In the genomic region with DNA sequence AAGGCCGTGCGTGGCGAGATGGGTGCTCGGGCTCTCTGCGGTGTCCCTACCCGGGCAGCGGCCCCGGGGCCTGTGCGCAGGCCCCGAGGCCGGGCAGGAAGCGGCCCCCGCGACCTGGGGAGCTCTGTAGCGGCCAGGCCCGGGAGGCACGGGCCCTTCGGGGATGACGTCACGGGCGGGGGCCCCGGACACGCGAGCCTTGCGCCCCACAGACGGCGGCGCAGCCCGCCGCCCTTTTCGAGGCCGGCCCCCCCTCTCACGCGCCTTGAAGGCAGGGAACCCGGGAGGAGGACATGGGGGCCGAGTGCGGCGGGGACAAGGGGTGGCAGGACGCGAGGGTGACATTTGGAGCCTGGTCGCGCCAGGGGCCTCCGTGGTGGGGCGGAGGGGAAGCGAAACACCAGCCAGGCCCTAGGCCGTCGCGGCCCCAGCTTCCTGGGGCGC, we compare ENCODE assay signal across 8 cellular contexts. TPM values are rescaled to one million over a fixed set of nuclear protein-coding genes. Genes with fewer than 3 reads are reported as not detected.
A peak's percentile ranks its signal among the peaks of the same experiment; 100 is the strongest.
DNase-seq lines count a peak whose midpoint lies in the region; ATAC-seq and TF ChIP-seq lines count a peak whose summit lies in the region.

No MANE protein-coding gene starts in this region.

- H3K4me2 ChIP-seq in PC-9 (peak overlapping the region; percentile 95), parathyroid adenoma (ENCODE audit: low read length) (peak overlapping the region; percentile 96)

- intact Hi-C loops in PC-9 (cut with micrococcal nuclease; ENCODE audit: unreplicated experiment), result no loop called here
- intact Hi-C loops in Right ventricle myocardium superior (cut with DNase I), result loop anchor here (5.0 kb wide), 2 partner anchors 180 to 355 kb away; partner anchors contain the start of genes ATPAF2 and GID4

- BruUV-seq in PC-9 (replicated peaks; lab: Mats Ljungman, UMichigan), result TSS peak; percentile 51

- POLR2A ChIA-PET in PC-9 (lab: Charles Lee; ENCODE audit: unreplicated experiment), result interaction anchor here (0.6 to 0.7 kb wide), 3 partner anchors 56 to 777 kb away, joined by 4 to 24 read pairs (median 8); no protein-coding TSS in a partner anchor

- H3K9me3 ChIP-seq in PC-9 (ENCODE audit: insufficient read depth, low read depth) (no peaks in the 10 kb centered on the region), parathyroid adenoma (ENCODE audit: control insufficient read depth, low read length) (no peaks in the 10 kb centered on the region)

- CTCF ChIA-PET in PC-9 (lab: Charles Lee), result interaction anchor here (0.5 to 1.0 kb wide), 7 partner anchors 8 to 237 kb away, joined by 3 to 6 read pairs (median 4); no protein-coding TSS in a partner anchor
- CTCF ChIA-PET in activated naive CD4-positive, alpha-beta T cell treated with anti-CD3 and anti-CD28 coated beads, Interleukin-2, amount 10 ng/mL, durations not matched to agents 7 days and 5 days (lab: Charles Lee), result interaction anchor here (0.6 to 2.8 kb wide), 10 partner anchors 9 to 237 kb away, joined by 3 to 13 read pairs (median 4); no protein-coding TSS in a partner anchor

- DNase-seq in HFF-Myc (ENCODE audit: extremely low read depth, low read depth) (no peak), PC-9 (peak in 1 of 2 experiments; percentile 47), Right ventricle myocardium superior (no peak), iPS-NIHi11 (ENCODE audit: low spot score) (no peak)
- peak; percentile 66 for DNase-seq in activated naive CD4-positive, alpha-beta T cell treated with anti-CD3 and anti-CD28 coated beads, Interleukin-2, amount 10 ng/mL, durations not matched to agents 7 days and 5 days

- H3K4me3 ChIP-seq in GM12875 (ENCODE audit: low read depth, low read length), result peak overlapping the region; percentile 96
- H3K4me3 ChIP-seq in HFF-Myc (replicated peaks; ENCODE audit: low read depth, low read length), result peak overlapping the region; percentile 78
- H3K4me3 ChIP-seq in PC-9, result peak overlapping the region; percentile 73
- H3K4me3 ChIP-seq in parathyroid adenoma (ENCODE audit: low read depth, low read length), result peak overlapping the region; percentile 79

- H3K27ac ChIP-seq in PC-9, result peak overlapping the region; percentile 64
- peak overlapping the region; percentile 91 for H3K27ac ChIP-seq in parathyroid adenoma

- H3K36me3 Mint-ChIP-seq in activated naive CD4-positive, alpha-beta T cell treated with anti-CD3 and anti-CD28 coated beads, Interleukin-2, amount 10 ng/mL, durations not matched to agents 7 days and 5 days, result peaks cover 5% of the 10 kb centered on the region

- H3K27ac Mint-ChIP-seq in activated naive CD4-positive, alpha-beta T cell treated with anti-CD3 and anti-CD28 coated beads, Interleukin-2, amount 10 ng/mL, durations not matched to agents 7 days and 5 days, result peak overlapping the region; percentile 85

- TF ChIP-seq CTCF in GM12875 (IDR thresholded peaks at IDR 0.05; ENCODE audit: borderline replicate concordance, insufficient read depth, low read depth, low read length) (no peak), HFF-Myc (IDR thresholded peaks at IDR 0.05; ENCODE audit: low read depth, low read length, missing control alignments) (no peak), PC-9 (conservative IDR thresholded peaks at IDR 0.05) (no peak), parathyroid adenoma (IDR thresholded peaks at IDR 0.05) (no peak)

- H3K27me3 ChIP-seq in PC-9 (ENCODE audit: insufficient read depth, low read depth) (no peaks in the 10 kb centered on the region), parathyroid adenoma (ENCODE audit: control insufficient read depth, insufficient read depth, low read length) (no peaks in the 10 kb centered on the region)

- H4K20me1 ChIP-seq in PC-9 (ENCODE audit: insufficient read depth), result no peaks in the 10 kb centered on the region

- peaks cover 24% of the 10 kb centered on the region for H3K27me3 Mint-ChIP-seq in activated naive CD4-positive, alpha-beta T cell treated with anti-CD3 and anti-CD28 coated beads, Interleukin-2, amount 10 ng/mL, durations not matched to agents 7 days and 5 days

- H3K4me1 Mint-ChIP-seq in activated naive CD4-positive, alpha-beta T cell treated with anti-CD3 and anti-CD28 coated beads, Interleukin-2, amount 10 ng/mL, durations not matched to agents 7 days and 5 days, result peaks cover 33% of the 10 kb centered on the region

- H3K36me3 ChIP-seq in PC-9 (ENCODE audit: low read depth) (no peaks in the 10 kb centered on the region), parathyroid adenoma (ENCODE audit: control insufficient read depth, insufficient read depth, low read length) (no peaks in the 10 kb centered on the region)

- peaks cover 39% of the 10 kb centered on the region for H3F3A ChIP-seq in PC-9 (ENCODE audit: insufficient read depth, low read depth)

- peak overlapping the region; percentile 88 for H3K4me3 Mint-ChIP-seq in activated naive CD4-positive, alpha-beta T cell treated with anti-CD3 and anti-CD28 coated beads, Interleukin-2, amount 10 ng/mL, durations not matched to agents 7 days and 5 days

- ATAC-seq in Right ventricle myocardium superior (ENCODE audit: poor library complexity) (peak; percentile 63), GM18870 (IDR thresholded peaks at IDR 0.05; ENCODE audit: unreplicated experiment) (no peak)

- H3K4me1 ChIP-seq in PC-9 (replicated peaks; ENCODE audit: insufficient read depth) (peaks cover 48% of the 10 kb centered on the region), parathyroid adenoma (peaks cover 35% of the 10 kb centered on the region)

- peak overlapping the region; percentile 70 for H3K9ac ChIP-seq in parathyroid adenoma

- H2AFZ ChIP-seq in PC-9, result peak overlapping the region; percentile 81
- peak overlapping the region; percentile 67 for H2AFZ ChIP-seq in parathyroid adenoma

- H3K9me2 ChIP-seq in PC-9 (ENCODE audit: insufficient read depth), result no peaks in the 10 kb centered on the region

- H3K79me2 ChIP-seq in PC-9 (ENCODE audit: low read depth) (peaks cover 54% of the 10 kb centered on the region), parathyroid adenoma (peaks cover 17% of the 10 kb centered on the region)

- no peaks in the 10 kb centered on the region for H3K9me3 Mint-ChIP-seq in activated naive CD4-positive, alpha-beta T cell treated with anti-CD3 and anti-CD28 coated beads, Interleukin-2, amount 10 ng/mL, durations not matched to agents 7 days and 5 days

RNA-seq across cellular contexts. Expression of gene RAI1, which starts 1.1 kb away (rescaled TPM):
- total RNA-seq in PC-9 (2021) (86.3 and 92.9 TPM in 2 replicates), Right ventricle myocardium superior (28.3 TPM)
